Comparison of ENCODE assay signal across 25 cellular contexts in genomic region chr1:6322161-6322560, GRCh38.
"Had no signal": no experiment of that assay in that cellular context is flagged by ENCODE, and none has a peak within 500 bp of the region (broad histone marks: within the 10 kb centered on the region; RNA-seq: fewer than 3 reads in every experiment).

No MANE protein-coding gene starts in this region.

- DNase-seq: activated CD4-positive, alpha-beta T cell treated with anti-CD3 and anti-CD28 coated beads for 48 hours; activated CD4-positive, alpha-beta T cell treated with anti-CD3 and anti-CD28 coated beads, Interleukin-2, amount 50 U/mL, for 48 hours; activated CD8-positive, alpha-beta memory T cell treated with anti-CD3 and anti-CD28 coated beads for 24 hours; activated CD8-positive, alpha-beta memory T cell treated with anti-CD3 and anti-CD28 coated beads, Interleukin-2, amount 50 U/mL, for 4 hours; activated gamma-delta T cell; activated naive CD4-positive, alpha-beta T cell treated with anti-CD3 and anti-CD28 coated beads, Interleukin-2, amount 50 U/mL, for 16 hours; activated T-cell treated with anti-CD3 and anti-CD28 coated beads, Interleukin-2, amount 50 U/mL, for 24 hours; amniotic stem cell; brain microvascular endothelial cell; cortex of kidney; effector memory CD8-positive, alpha-beta T cell; esophagus squamous epithelium; foreskin melanocyte; heart right ventricle; natural killer cell; right lobe of liver; small intestine; stimulated activated CD4-positive, alpha-beta T cell treated with anti-CD3 and anti-CD28 coated beads, Interleukin-4, amount 100 ng/mL, for 24 hours; stimulated activated naive CD8-positive, alpha-beta T cell treated with anti-CD3 and anti-CD28 coated beads, Interleukin-15, amount 100 ng/mL, for 72 hours; substantia nigra; T-helper 17 cell; T1000; WERI-Rb-1 had no signal

- H3K4me1 ChIP-seq: heart right ventricle, right lobe of liver had no signal

- H3K27ac ChIP-seq: brain microvascular endothelial cell, heart right ventricle, right lobe of liver, WERI-Rb-1 had no signal

- H3K4me3 ChIP-seq: esophagus squamous epithelium, heart right ventricle, right lobe of liver had no signal

- H3K27me3 ChIP-seq: brain microvascular endothelial cell, esophagus squamous epithelium, heart right ventricle, right lobe of liver had no signal

- H3K9me3 ChIP-seq: esophagus squamous epithelium, heart right ventricle, right lobe of liver had no signal

- ATAC-seq: activated CD4-positive, CD25-positive, alpha-beta regulatory T cell treated with anti-CD3 and anti-CD28 coated beads, Interleukin-2, amount 50 U/mL, for 24 hours; effector memory CD8-positive, alpha-beta T cell; heart right ventricle; natural killer cell; right lobe of liver; stimulated activated memory B cell treated with anti-CD40 and anti-IgM and Interleukin-4, amounts not matched to agents 10 μg/mL and 1 μg/mL and 100 μg/mL, for 72 hours; stimulated activated naive CD8-positive, alpha-beta T cell treated with anti-CD3 and anti-CD28 coated beads, Interleukin-15, amount 100 ng/mL, for 72 hours; T-helper 17 cell had no signal
